ENCODE assay signal across 13 cellular contexts in the genomic region with DNA sequence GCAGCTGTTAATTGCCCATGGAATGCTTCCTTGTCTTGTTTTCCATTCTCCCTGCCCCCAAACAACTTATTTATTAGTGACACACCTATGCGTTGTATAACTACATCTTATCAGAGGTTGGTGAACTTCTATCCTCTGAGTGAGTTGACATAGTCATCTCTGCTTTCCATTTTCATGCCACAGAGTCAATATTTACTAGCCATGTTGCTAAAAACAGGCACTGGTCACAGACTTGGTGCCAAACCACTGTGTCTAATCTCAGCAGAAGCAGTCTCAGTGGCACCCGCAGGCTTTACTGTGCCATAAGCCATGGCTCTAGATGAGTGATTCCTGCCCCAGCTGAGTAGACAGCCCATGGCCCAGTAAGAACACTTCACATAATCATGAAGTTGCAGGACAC. TPM values are rescaled to one million over a fixed set of nuclear protein-coding genes. Genes with fewer than 3 reads are reported as not detected.
A peak's percentile ranks its signal among the peaks of the same experiment; 100 is the strongest.
DNase-seq lines count a peak whose midpoint lies in the region; ATAC-seq and TF ChIP-seq lines count a peak whose summit lies in the region.
"Had no signal": no experiment of that assay in that cellular context is flagged by ENCODE, and none has a peak within 500 bp of the region (broad histone marks: within the 10 kb centered on the region; RNA-seq: fewer than 3 reads in every experiment).

No MANE protein-coding gene starts in this region.

- H3K27me3 Mint-ChIP-seq in activated T-helper 17 cell treated with anti-CD3 and anti-CD28 coated beads, Interleukin-2, amount 50 U/mL, for 72 hours, result no peaks in the 10 kb centered on the region
- H3K27me3 Mint-ChIP-seq: activated CD4-positive, alpha-beta memory T cell treated with anti-CD3 and anti-CD28 coated beads for 36 hours; activated naive CD8-positive, alpha-beta T cell treated with anti-CD3 and anti-CD28 coated beads, Interleukin-2, amount 10 ng/mL, durations not matched to agents 7 days and 5 days; CD4-positive, alpha-beta T cell had no signal

- no peak overlapping the region for H3K27ac Mint-ChIP-seq in activated T-helper 17 cell treated with anti-CD3 and anti-CD28 coated beads, Interleukin-2, amount 50 U/mL, for 72 hours
- H3K27ac Mint-ChIP-seq: activated CD4-positive, alpha-beta memory T cell treated with anti-CD3 and anti-CD28 coated beads for 36 hours; activated naive CD8-positive, alpha-beta T cell treated with anti-CD3 and anti-CD28 coated beads, Interleukin-2, amount 10 ng/mL, durations not matched to agents 7 days and 5 days; CD4-positive, alpha-beta T cell had no signal

- no peak for TF ChIP-seq POLR2A in erythroblast (IDR thresholded peaks at IDR 0.05; ENCODE audit: low read length)

- H3K27me3 ChIP-seq in muscle layer of duodenum (ENCODE audit: low read depth, low read length), result no peaks in the 10 kb centered on the region
- H3K27me3 ChIP-seq: SJSA1 had no signal

- no peaks in the 10 kb centered on the region for H3K9me3 Mint-ChIP-seq in activated T-helper 17 cell treated with anti-CD3 and anti-CD28 coated beads, Interleukin-2, amount 50 U/mL, for 72 hours
- H3K9me3 Mint-ChIP-seq: CD4-positive, alpha-beta T cell had no signal

- H3K4me3 Mint-ChIP-seq in activated T-helper 17 cell treated with anti-CD3 and anti-CD28 coated beads, Interleukin-2, amount 50 U/mL, for 72 hours, result no peak overlapping the region
- H3K4me3 Mint-ChIP-seq: activated CD4-positive, alpha-beta memory T cell treated with anti-CD3 and anti-CD28 coated beads for 36 hours; activated naive CD8-positive, alpha-beta T cell treated with anti-CD3 and anti-CD28 coated beads, Interleukin-2, amount 10 ng/mL, durations not matched to agents 7 days and 5 days; CD4-positive, alpha-beta T cell had no signal

- no peaks in the 10 kb centered on the region for H3K4me1 Mint-ChIP-seq in activated T-helper 17 cell treated with anti-CD3 and anti-CD28 coated beads, Interleukin-2, amount 50 U/mL, for 72 hours
- H3K4me1 Mint-ChIP-seq: activated naive CD8-positive, alpha-beta T cell treated with anti-CD3 and anti-CD28 coated beads, Interleukin-2, amount 10 ng/mL, durations not matched to agents 7 days and 5 days had no signal

- no peaks in the 10 kb centered on the region for H3K36me3 ChIP-seq in muscle layer of duodenum (ENCODE audit: control insufficient read depth in 1 of 2, insufficient read depth in 2 of 2, low read length in 2 of 2)
- H3K36me3 ChIP-seq: SJSA1 had no signal

- DNase-seq in DMS153 treated with DMSO at 0.1 percent for 48 hours (lab: John Stamatoyannopoulos, UW; ENCODE audit: unreplicated experiment) (peak; percentile 31), NCI-H2227 (lab: John Stamatoyannopoulos, UW; ENCODE audit: unreplicated experiment) (no peak), erythroblast (lab: John Stamatoyannopoulos, UW) (no peak), coronary artery (ENCODE audit: low spot score) (no peak), NOMO-1 treated with dmso at 0.1 percent for 144 hours (lab: John Stamatoyannopoulos, UW; ENCODE audit: unreplicated experiment) (no peak)
- DNase-seq: activated CD4-positive, alpha-beta memory T cell treated with anti-CD3 and anti-CD28 coated beads for 36 hours; activated naive CD8-positive, alpha-beta T cell treated with anti-CD3 and anti-CD28 coated beads, Interleukin-2, amount 10 ng/mL, durations not matched to agents 7 days and 5 days; CD4-positive, alpha-beta T cell; NCI-H1105 treated with DMSO at 0.1 percent for 48 hours had no signal

- H3K27ac ChIP-seq in muscle layer of duodenum (ENCODE audit: low read length) (peak overlapping the region; percentile 11), coronary artery (no peak overlapping the region)
- H3K27ac ChIP-seq: SJSA1 had no signal

- no peak overlapping the region for H3K4me3 ChIP-seq in muscle layer of duodenum (ENCODE audit: low read depth in 1 of 2, low read length in 2 of 2)
- H3K4me3 ChIP-seq in coronary artery, result no peak overlapping the region
- H3K4me3 ChIP-seq: SJSA1 had no signal

- peaks cover 0 to 20% of the 10 kb centered on the region in 2 donors for H3K4me1 ChIP-seq in muscle layer of duodenum (ENCODE audit: control insufficient read depth in 1 of 2, insufficient read depth in 2 of 2, low read length in 2 of 2)

- no peaks in the 10 kb centered on the region for H3K9me3 ChIP-seq in muscle layer of duodenum (ENCODE audit: control insufficient read depth in 1 of 2, low read length in 2 of 2)
- H3K9me3 ChIP-seq: SJSA1 had no signal

- TF ChIP-seq CTCF in coronary artery (IDR thresholded peaks at IDR 0.05), result no peak

- no peaks in the 10 kb centered on the region for H3K36me3 Mint-ChIP-seq in activated T-helper 17 cell treated with anti-CD3 and anti-CD28 coated beads, Interleukin-2, amount 50 U/mL, for 72 hours (ENCODE audit: low read depth)
- H3K36me3 Mint-ChIP-seq: activated CD4-positive, alpha-beta memory T cell treated with anti-CD3 and anti-CD28 coated beads for 36 hours had no signal

- peak; percentile 70 for ATAC-seq in HG03108 (IDR thresholded peaks at IDR 0.05; ENCODE audit: unreplicated experiment)
- ATAC-seq in activated T-helper 17 cell treated with anti-CD3 and anti-CD28 coated beads, Interleukin-2, amount 50 U/mL, for 72 hours (replicated peaks), result peak; percentile 43

RNA-seq across cellular contexts. Expression of a gene that starts 26.5 kb away (rescaled TPM):
- total RNA-seq in activated T-helper 17 cell treated with anti-CD3 and anti-CD28 coated beads, Interleukin-2, amount 50 U/mL, for 72 hours, result 10 to 100 TPM in 1 of 2 donors, under 1 TPM in 1; 0.82 to 10.6 TPM
